ENCODE assay signal across 1 cellular context in the genomic region with DNA sequence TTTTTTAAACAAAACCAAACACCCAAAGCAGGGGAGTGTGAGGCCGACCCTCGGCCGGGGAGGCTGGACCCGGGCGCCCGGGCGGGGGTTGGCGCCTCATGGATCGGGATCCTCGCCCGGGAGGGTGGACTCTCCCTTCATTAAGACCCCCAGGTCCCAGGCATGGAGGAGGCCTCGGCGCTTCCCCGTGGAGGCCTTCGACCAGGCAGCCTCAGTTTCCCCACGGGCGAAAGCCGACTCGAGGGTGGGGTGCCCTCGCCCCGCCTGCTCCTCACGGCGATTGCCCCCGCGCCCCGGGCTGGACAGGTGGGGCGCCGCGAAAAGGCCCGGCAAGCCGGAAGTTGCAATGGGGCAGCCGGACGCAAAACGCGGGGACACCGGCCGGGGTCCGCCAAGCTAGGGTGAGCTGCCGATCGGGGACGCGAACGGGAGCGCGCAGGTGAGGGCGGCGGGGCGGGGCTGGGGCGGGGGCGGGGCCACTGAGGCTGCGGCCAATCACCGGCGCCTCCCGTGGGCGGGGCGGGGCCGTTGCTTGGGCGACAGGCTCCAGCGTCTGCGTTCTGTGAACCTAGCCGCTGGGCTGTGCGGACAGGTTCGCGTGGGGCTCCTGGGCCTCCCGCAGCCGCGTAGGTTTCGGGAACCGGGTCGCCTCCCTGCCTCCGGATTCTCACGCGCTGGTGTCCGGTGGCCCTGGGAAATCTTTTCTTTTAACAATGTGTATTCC.
A peak's percentile ranks its signal among the peaks of the same experiment; 100 is the strongest.
TF ChIP-seq lines count a peak whose summit lies in the region.

No MANE protein-coding gene starts in this region.

TF ChIP-seq in HepG2, 621 proteins besides CTCF, POLR2A, EP300 and RAD21 (continued from another document and continues in another):
- TF ChIP-seq, protein P1, sequence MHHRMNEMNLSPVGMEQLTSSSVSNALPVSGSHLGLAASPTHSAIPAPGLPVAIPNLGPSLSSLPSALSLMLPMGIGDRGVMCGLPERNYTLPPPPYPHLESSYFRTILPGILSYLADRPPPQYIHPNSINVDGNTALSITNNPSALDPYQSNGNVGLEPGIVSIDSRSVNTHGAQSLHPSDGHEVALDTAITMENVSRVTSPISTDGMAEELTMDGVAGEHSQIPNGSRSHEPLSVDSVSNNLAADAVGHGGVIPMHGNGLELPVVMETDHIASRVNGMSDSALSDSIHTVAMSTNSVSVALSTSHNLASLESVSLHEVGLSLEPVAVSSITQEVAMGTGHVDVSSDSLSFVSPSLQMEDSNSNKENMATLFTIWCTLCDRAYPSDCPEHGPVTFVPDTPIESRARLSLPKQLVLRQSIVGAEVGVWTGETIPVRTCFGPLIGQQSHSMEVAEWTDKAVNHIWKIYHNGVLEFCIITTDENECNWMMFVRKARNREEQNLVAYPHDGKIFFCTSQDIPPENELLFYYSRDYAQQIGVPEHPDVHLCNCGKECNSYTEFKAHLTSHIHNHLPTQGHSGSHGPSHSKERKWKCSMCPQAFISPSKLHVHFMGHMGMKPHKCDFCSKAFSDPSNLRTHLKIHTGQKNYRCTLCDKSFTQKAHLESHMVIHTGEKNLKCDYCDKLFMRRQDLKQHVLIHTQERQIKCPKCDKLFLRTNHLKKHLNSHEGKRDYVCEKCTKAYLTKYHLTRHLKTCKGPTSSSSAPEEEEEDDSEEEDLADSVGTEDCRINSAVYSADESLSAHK (CRISPR knock-in tag; IDR thresholded peaks at IDR 0.05; ENCODE audit: borderline replicate concordance), result no peak
- TF ChIP-seq PCBP2 (optimal IDR thresholded peaks at IDR 0.05; ENCODE audit: low read depth, low read length, poor library complexity, severe bottlenecking) (no peak), ZSCAN29 (CRISPR knock-in tag; conservative IDR thresholded peaks at IDR 0.05) (no peak), SMYD3 (CRISPR knock-in tag; IDR thresholded peaks at IDR 0.05) (no peak), ZFP36L2 (CRISPR knock-in tag; IDR thresholded peaks at IDR 0.05) (no peak), ATRX (CRISPR knock-in tag; IDR thresholded peaks at IDR 0.05; ENCODE audit: borderline replicate concordance) (no peak), GABPB1 (CRISPR knock-in tag; IDR thresholded peaks at IDR 0.05) (peak; percentile 97), CHD2 (IDR thresholded peaks at IDR 0.05; ENCODE audit: low read depth, low read length) (0 out of 2 replicates have a peak, but pooled peaks have one; percentile 15), ZNF879 (CRISPR knock-in tag; IDR thresholded peaks at IDR 0.05) (peak; percentile 40; the same call in 1 of the 2 replicates), ZNF569 (CRISPR knock-in tag; IDR thresholded peaks at IDR 0.05; ENCODE audit: borderline replicate concordance) (no peak), ZNF749 (CRISPR knock-in tag; IDR thresholded peaks at IDR 0.05; ENCODE audit: borderline replicate concordance) (no peak), FOXO1 (CRISPR knock-in tag; IDR thresholded peaks at IDR 0.05) (no peak; the same call in 1 of the 2 replicates), KLF12 (CRISPR knock-in tag; IDR thresholded peaks at IDR 0.05; ENCODE audit: borderline replicate concordance) (0 out of 2 replicates have a peak, but pooled peaks have one; percentile 50), MED8 (CRISPR knock-in tag; IDR thresholded peaks at IDR 0.05; ENCODE audit: insufficient replicate concordance) (peak; percentile 86), ZNF530 (CRISPR knock-in tag; IDR thresholded peaks at IDR 0.05; ENCODE audit: low read depth) (no peak), ZNF101 (CRISPR knock-in tag; IDR thresholded peaks at IDR 0.05; ENCODE audit: borderline replicate concordance, low read depth) (no peak), MIXL1 (CRISPR knock-in tag; IDR thresholded peaks at IDR 0.05) (no peak), ZNF839 (CRISPR knock-in tag; IDR thresholded peaks at IDR 0.05; ENCODE audit: borderline replicate concordance) (no peak), ZNF292 (CRISPR knock-in tag; IDR thresholded peaks at IDR 0.05; ENCODE audit: borderline replicate concordance, low read depth) (0 out of 2 replicates have a peak, but pooled peaks have one; percentile 22), NFKB2 (CRISPR knock-in tag; IDR thresholded peaks at IDR 0.05; ENCODE audit: borderline replicate concordance) (no peak; the same call in 1 of the 2 replicates), ZNF451 (CRISPR knock-in tag; IDR thresholded peaks at IDR 0.05) (0 out of 2 replicates have a peak, but pooled peaks have one; percentile 46), NFKBIZ (CRISPR knock-in tag; IDR thresholded peaks at IDR 0.05) (0 out of 2 replicates have a peak, but pooled peaks have one; percentile 68), ZFY (CRISPR knock-in tag; IDR thresholded peaks at IDR 0.05) (peak; percentile 90), ZNF10 (CRISPR knock-in tag; IDR thresholded peaks at IDR 0.05; ENCODE audit: borderline replicate concordance, low read depth) (no peak), TARDBP (CRISPR knock-in tag; IDR thresholded peaks at IDR 0.05) (peak; percentile 74)
- TF ChIP-seq, protein P2, sequence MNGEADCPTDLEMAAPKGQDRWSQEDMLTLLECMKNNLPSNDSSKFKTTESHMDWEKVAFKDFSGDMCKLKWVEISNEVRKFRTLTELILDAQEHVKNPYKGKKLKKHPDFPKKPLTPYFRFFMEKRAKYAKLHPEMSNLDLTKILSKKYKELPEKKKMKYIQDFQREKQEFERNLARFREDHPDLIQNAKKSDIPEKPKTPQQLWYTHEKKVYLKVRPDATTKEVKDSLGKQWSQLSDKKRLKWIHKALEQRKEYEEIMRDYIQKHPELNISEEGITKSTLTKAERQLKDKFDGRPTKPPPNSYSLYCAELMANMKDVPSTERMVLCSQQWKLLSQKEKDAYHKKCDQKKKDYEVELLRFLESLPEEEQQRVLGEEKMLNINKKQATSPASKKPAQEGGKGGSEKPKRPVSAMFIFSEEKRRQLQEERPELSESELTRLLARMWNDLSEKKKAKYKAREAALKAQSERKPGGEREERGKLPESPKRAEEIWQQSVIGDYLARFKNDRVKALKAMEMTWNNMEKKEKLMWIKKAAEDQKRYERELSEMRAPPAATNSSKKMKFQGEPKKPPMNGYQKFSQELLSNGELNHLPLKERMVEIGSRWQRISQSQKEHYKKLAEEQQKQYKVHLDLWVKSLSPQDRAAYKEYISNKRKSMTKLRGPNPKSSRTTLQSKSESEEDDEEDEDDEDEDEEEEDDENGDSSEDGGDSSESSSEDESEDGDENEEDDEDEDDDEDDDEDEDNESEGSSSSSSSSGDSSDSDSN (CRISPR knock-in tag; IDR thresholded peaks at IDR 0.05), result peak; percentile 93
- TF ChIP-seq, protein P3, sequence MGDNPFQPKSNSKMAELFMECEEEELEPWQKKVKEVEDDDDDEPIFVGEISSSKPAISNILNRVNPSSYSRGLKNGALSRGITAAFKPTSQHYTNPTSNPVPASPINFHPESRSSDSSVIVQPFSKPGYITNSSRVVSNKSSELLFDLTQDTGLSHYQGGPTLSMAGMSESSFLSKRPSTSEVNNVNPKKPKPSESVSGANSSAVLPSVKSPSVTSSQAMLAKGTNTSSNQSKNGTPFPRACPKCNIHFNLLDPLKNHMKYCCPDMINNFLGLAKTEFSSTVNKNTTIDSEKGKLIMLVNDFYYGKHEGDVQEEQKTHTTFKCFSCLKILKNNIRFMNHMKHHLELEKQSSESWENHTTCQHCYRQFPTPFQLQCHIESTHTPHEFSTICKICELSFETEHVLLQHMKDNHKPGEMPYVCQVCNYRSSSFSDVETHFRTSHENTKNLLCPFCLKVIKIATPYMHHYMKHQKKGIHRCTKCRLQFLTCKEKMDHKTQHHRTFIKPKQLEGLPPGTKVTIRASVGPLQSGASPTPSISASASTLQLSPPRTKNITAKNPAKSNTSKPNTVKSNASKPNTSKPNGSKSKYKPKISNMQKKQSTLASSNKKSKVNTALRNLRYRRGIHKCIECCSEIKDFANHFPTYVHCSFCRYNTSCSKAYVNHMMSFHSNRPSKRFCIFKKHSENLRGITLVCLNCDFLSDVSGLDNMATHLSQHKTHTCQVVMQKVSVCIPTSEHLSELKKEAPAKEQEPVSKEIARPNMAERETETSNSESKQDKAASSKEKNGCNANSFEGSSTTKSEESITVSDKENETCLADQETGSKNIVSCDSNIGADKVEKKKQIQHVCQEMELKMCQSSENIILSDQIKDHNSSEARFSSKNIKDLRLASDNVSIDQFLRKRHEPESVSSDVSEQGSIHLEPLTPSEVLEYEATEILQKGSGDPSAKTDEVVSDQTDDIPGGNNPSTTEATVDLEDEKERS (CRISPR knock-in tag; IDR thresholded peaks at IDR 0.05), result 0 out of 2 replicates have a peak, but pooled peaks have one; percentile 55
- TF ChIP-seq, protein P4, sequence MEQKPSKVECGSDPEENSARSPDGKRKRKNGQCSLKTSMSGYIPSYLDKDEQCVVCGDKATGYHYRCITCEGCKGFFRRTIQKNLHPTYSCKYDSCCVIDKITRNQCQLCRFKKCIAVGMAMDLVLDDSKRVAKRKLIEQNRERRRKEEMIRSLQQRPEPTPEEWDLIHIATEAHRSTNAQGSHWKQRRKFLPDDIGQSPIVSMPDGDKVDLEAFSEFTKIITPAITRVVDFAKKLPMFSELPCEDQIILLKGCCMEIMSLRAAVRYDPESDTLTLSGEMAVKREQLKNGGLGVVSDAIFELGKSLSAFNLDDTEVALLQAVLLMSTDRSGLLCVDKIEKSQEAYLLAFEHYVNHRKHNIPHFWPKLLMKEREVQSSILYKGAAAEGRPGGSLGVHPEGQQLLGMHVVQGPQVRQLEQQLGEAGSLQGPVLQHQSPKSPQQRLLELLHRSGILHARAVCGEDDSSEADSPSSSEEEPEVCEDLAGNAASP (CRISPR knock-in tag; IDR thresholded peaks at IDR 0.05; ENCODE audit: borderline replicate concordance), result peak; percentile 73; the same call in 1 of the 2 replicates
- TF ChIP-seq, protein P5, sequence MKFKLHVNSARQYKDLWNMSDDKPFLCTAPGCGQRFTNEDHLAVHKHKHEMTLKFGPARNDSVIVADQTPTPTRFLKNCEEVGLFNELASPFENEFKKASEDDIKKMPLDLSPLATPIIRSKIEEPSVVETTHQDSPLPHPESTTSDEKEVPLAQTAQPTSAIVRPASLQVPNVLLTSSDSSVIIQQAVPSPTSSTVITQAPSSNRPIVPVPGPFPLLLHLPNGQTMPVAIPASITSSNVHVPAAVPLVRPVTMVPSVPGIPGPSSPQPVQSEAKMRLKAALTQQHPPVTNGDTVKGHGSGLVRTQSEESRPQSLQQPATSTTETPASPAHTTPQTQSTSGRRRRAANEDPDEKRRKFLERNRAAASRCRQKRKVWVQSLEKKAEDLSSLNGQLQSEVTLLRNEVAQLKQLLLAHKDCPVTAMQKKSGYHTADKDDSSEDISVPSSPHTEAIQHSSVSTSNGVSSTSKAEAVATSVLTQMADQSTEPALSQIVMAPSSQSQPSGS (CRISPR knock-in tag; IDR thresholded peaks at IDR 0.05), result peak; percentile 74; the same call in 1 of the 2 replicates
- TF ChIP-seq, protein P6, sequence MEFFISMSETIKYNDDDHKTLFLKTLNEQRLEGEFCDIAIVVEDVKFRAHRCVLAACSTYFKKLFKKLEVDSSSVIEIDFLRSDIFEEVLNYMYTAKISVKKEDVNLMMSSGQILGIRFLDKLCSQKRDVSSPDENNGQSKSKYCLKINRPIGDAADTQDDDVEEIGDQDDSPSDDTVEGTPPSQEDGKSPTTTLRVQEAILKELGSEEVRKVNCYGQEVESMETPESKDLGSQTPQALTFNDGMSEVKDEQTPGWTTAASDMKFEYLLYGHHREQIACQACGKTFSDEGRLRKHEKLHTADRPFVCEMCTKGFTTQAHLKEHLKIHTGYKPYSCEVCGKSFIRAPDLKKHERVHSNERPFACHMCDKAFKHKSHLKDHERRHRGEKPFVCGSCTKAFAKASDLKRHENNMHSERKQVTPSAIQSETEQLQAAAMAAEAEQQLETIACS (CRISPR knock-in tag; IDR thresholded peaks at IDR 0.05), result peak; percentile 96
- TF ChIP-seq, protein P7, sequence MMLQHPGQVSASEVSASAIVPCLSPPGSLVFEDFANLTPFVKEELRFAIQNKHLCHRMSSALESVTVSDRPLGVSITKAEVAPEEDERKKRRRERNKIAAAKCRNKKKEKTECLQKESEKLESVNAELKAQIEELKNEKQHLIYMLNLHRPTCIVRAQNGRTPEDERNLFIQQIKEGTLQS (CRISPR knock-in tag; IDR thresholded peaks at IDR 0.05), result no peak; the same call in 1 of the 2 replicates
- TF ChIP-seq, protein P8, sequence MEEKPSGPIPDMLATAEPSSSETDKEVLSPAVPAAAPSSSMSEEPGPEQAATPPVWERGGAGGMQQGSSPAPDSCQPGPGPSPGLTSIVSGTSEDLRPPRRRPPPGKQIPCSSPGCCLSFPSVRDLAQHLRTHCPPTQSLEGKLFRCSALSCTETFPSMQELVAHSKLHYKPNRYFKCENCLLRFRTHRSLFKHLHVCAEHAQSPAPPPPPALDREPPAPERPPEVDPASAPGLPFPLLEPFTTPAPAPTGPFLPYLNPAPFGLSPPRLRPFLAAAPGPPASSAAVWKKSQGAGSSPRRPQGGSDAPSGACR (CRISPR knock-in tag; IDR thresholded peaks at IDR 0.05), result 0 out of 2 replicates have a peak, but pooled peaks have one; percentile 19
- TF ChIP-seq, protein P9, sequence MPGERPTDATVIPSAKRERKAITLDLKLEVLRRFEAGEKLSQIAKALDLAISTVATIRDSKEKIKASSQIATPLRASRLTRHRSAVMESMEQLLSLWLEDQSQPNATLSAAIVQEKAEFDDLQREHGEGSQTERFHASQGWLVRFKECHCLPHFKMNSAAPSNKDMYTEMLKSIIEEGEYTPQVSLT (CRISPR knock-in tag; IDR thresholded peaks at IDR 0.05; ENCODE audit: borderline replicate concordance, low read depth), result no peak
- TF ChIP-seq, protein P10, sequence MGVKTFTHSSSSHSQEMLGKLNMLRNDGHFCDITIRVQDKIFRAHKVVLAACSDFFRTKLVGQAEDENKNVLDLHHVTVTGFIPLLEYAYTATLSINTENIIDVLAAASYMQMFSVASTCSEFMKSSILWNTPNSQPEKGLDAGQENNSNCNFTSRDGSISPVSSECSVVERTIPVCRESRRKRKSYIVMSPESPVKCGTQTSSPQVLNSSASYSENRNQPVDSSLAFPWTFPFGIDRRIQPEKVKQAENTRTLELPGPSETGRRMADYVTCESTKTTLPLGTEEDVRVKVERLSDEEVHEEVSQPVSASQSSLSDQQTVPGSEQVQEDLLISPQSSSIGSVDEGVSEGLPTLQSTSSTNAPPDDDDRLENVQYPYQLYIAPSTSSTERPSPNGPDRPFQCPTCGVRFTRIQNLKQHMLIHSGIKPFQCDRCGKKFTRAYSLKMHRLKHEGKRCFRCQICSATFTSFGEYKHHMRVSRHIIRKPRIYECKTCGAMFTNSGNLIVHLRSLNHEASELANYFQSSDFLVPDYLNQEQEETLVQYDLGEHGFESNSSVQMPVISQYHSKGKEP (CRISPR knock-in tag; IDR thresholded peaks at IDR 0.05), result no peak
